In genomic region chr4:188006285-188006848, GRCh38 we compare ENCODE assay signal across 20 cellular contexts. TPM values are rescaled to one million over a fixed set of nuclear protein-coding genes. Genes with fewer than 3 reads are reported as not detected.
DNase-seq lines count a peak whose midpoint lies in the region; ATAC-seq, FAIRE-seq and TF ChIP-seq lines count a peak whose summit lies in the region.
"Had no signal": no experiment of that assay in that cellular context is flagged by ENCODE, and none has a peak within 500 bp of the region (broad histone marks: within the 10 kb centered on the region; RNA-seq: fewer than 3 reads in every experiment).

No MANE protein-coding gene starts in this region.

- H3K9me3 Mint-ChIP-seq in H9 (no peaks in the 10 kb centered on the region), MCF 10A (ENCODE audit: unreplicated experiment) (peaks cover 8% of the 10 kb centered on the region)

- no peak overlapping the region for H3T11ph ChIP-seq in H9 (ENCODE audit: low read length)

- H3K23me2 ChIP-seq in H9 (ENCODE audit: insufficient read length, low read depth, low read length, poor library complexity, severe bottlenecking) = no peaks in the 10 kb centered on the region

- no peak overlapping the region for H3K23ac ChIP-seq in H9 (ENCODE audit: insufficient read length, low read depth, low read length)

- H3K14ac ChIP-seq in H9 (ENCODE audit: insufficient read depth, low read length) = no peak overlapping the region

- peak; percentile 23 for FAIRE-seq in bronchial epithelial cell (lab: Jason Lieb, UNC)
- FAIRE-seq: A549, G401.6, GM12892 had no signal

- H3K18ac ChIP-seq in H9 (ENCODE audit: insufficient read length, low read depth, low read length) = no peak overlapping the region

- no peak overlapping the region for H2BK12ac ChIP-seq in H9 (ENCODE audit: insufficient read length, low read depth, low read length)

- BruUV-seq in MCF 10A (replicated peaks; lab: Mats Ljungman, UMichigan) = no TSS peak

- peak; percentile 88 for ATAC-seq in left lung
- ATAC-seq: A549 had no signal

- H3K27me3 Mint-ChIP-seq in H9 (ENCODE audit: low read depth) (no peaks in the 10 kb centered on the region), MCF 10A (ENCODE audit: insufficient read depth, unreplicated experiment) (no peaks in the 10 kb centered on the region)
- H3K27me3 Mint-ChIP-seq: CD4-positive, alpha-beta memory T cell had no signal

- POLR2A ChIA-PET in MCF 10A (lab: Yijun Ruan, JAX) = interaction anchor here (0.6 to 1.6 kb wide), 4 partner anchors 9 to 1147 kb away, joined by 3 to 4 read pairs (median 3); partner anchors contain the start of gene TRIML2

- H3K4me1 Mint-ChIP-seq in H9 (peaks cover 22 to 31% of the 10 kb centered on the region in 2 experiments), MCF 10A (ENCODE audit: insufficient read depth, unreplicated experiment) (peaks cover 18% of the 10 kb centered on the region)
- H3K4me1 Mint-ChIP-seq: CD4-positive, alpha-beta memory T cell had no signal

- CTCF ChIA-PET in MCF 10A (lab: Yijun Ruan, JAX) = interaction anchor here (0.5 to 0.8 kb wide), 3 partner anchors 1280 to 1527 kb away, joined by 3 read pairs; no protein-coding TSS in a partner anchor

- H4K20me1 ChIP-seq in H9 (ENCODE audit: control insufficient read depth, insufficient read depth, insufficient read length) = peaks cover 3% of the 10 kb centered on the region
- H4K20me1 ChIP-seq in osteoblast (ENCODE audit: insufficient read depth, low read length) = no peaks in the 10 kb centered on the region

- H4K5ac ChIP-seq in H9 (ENCODE audit: insufficient read length, low read depth, low read length) = no peak overlapping the region

- no peak overlapping the region for H2BK120ac ChIP-seq in H9 (ENCODE audit: low read depth, low read length, poor library complexity, severe bottlenecking)

- no peak overlapping the region for H2AK5ac ChIP-seq in H9 (ENCODE audit: insufficient read length, low read length)

- H3K36me3 ChIP-seq in bronchial epithelial cell (ENCODE audit: control insufficient read depth, insufficient read depth, low read length) (no peaks in the 10 kb centered on the region), left lung (no peaks in the 10 kb centered on the region), osteoblast (ENCODE audit: insufficient read depth, low read length) (no peaks in the 10 kb centered on the region)

- H3K27ac ChIP-seq in H9 (ENCODE audit: insufficient read length, low read depth, low read length) (peak overlapping the region; percentile 22), left lung (no peak overlapping the region), osteoblast (ENCODE audit: low read depth, low read length) (no peak overlapping the region)

- peaks cover 7% of the 10 kb centered on the region for H3K79me1 ChIP-seq in H9 (ENCODE audit: insufficient read depth, low read depth, low read length, poor library complexity, severe bottlenecking)

- no peaks in the 10 kb centered on the region for H3K27me3 ChIP-seq in H9 (ENCODE audit: insufficient read depth, low read length)
- H3K27me3 ChIP-seq in bronchial epithelial cell (ENCODE audit: control insufficient read depth, insufficient read depth, low read length) = no peaks in the 10 kb centered on the region
- H3K27me3 ChIP-seq in left lung = no peaks in the 10 kb centered on the region
- H3K27me3 ChIP-seq in osteoblast (ENCODE audit: insufficient read depth, low read length) = no peaks in the 10 kb centered on the region

- H2BK20ac ChIP-seq in H9 (ENCODE audit: low read depth, low read length, poor library complexity, severe bottlenecking) = no peak overlapping the region

- H3K79me2 ChIP-seq in H9 (ENCODE audit: insufficient read depth, low read length) (peaks cover 17% of the 10 kb centered on the region), osteoblast (ENCODE audit: insufficient read depth, low read length) (no peaks in the 10 kb centered on the region)

- H3K27ac Mint-ChIP-seq in H9 = peak overlapping the region; percentile 86 to 91 (median 88); a peak in 5 of 7 replicates
- no peak overlapping the region for H3K27ac Mint-ChIP-seq in MCF 10A (ENCODE audit: low read depth, unreplicated experiment)
- H3K27ac Mint-ChIP-seq: CD4-positive, alpha-beta memory T cell had no signal

- no CpG with 5 or more reads among the region's 5 CpGs for WGBS in H9 (ENCODE audit: extremely low coverage, insufficient read length, low lambda C conversion rate)

- H3K36me3 Mint-ChIP-seq in H9 (ENCODE audit: insufficient read depth in 1 of 3, low read depth in 3 of 3) (peaks cover 39 to 63% (median 58%) of the 10 kb centered on the region in 3 experiments), MCF 10A (ENCODE audit: insufficient read depth, unreplicated experiment) (no peaks in the 10 kb centered on the region)
- H3K36me3 Mint-ChIP-seq: CD4-positive, alpha-beta memory T cell had no signal

- H3K4me1 ChIP-seq in H9 (ENCODE audit: insufficient read depth, low read length) (peaks cover 2% of the 10 kb centered on the region; the same call in 1 of the 2 replicates), left lung (no peaks in the 10 kb centered on the region), osteoblast (ENCODE audit: insufficient read depth, low read length) (no peaks in the 10 kb centered on the region)
- H3K4me1 ChIP-seq: A549 had no signal

- no peak overlapping the region for H3K4ac ChIP-seq in H9 (ENCODE audit: low read depth, low read length)

- no peak overlapping the region for H2BK15ac ChIP-seq in H9 (ENCODE audit: low read depth, low read length)

- no peak for DNase-seq in H9
- DNase-seq in bronchial epithelial cell (ENCODE audit: low read depth) = no peak
- no peak for DNase-seq in left lung
- DNase-seq in osteoblast (ENCODE audit: insufficient read length, low spot score, missing footprints) = no peak
- no peak for DNase-seq in activated T-cell treated with anti-CD3 and anti-CD28 coated beads for 4 hours
- DNase-seq in SW480 (ENCODE audit: low spot score) = no peak
- DNase-seq in MCF 10A (ENCODE audit: unreplicated experiment) = no peak
- DNase-seq in activated T-cell treated with anti-CD3 and anti-CD28 coated beads, Interleukin-2, amount 50 U/mL, for 1 hour = no peak
- DNase-seq: 8988T; C1 segment of cervical spinal cord; Calu3; CD4-positive, alpha-beta memory T cell; COR-L47; DMS53; DND-41; HCEC 1CT had no signal

- H2BK5ac ChIP-seq in H9 (ENCODE audit: insufficient read length, low read length) = no peak overlapping the region

- H3K4me3 ChIP-seq in bronchial epithelial cell (ENCODE audit: low read depth, low read length) (no peak overlapping the region), left lung (no peak overlapping the region), osteoblast (ENCODE audit: insufficient read depth, low read length) (no peak overlapping the region)
- H3K4me3 ChIP-seq: A549 had no signal

- H3K9me3 ChIP-seq in H9 (ENCODE audit: control insufficient read depth, low read depth, low read length) (no peaks in the 10 kb centered on the region), left lung (peaks cover 0 to 2% of the 10 kb centered on the region in 2 donors), osteoblast (ENCODE audit: low read depth, low read length) (no peaks in the 10 kb centered on the region)
- H3K9me3 ChIP-seq: A549 had no signal

- no peak overlapping the region for H2AFZ ChIP-seq in H9 (ENCODE audit: low read length)
- peak overlapping the region; percentile 3 for H2AFZ ChIP-seq in osteoblast (ENCODE audit: low read length)

- H4K91ac ChIP-seq in H9 (ENCODE audit: insufficient read length, low read depth, low read length) = no peak overlapping the region

- H3K4me3 Mint-ChIP-seq in H9 (peak overlapping the region in 1 of 2 experiments; percentile 21; a peak in 1 of 5 replicates), MCF 10A (ENCODE audit: unreplicated experiment) (no peak overlapping the region)
- H3K4me3 Mint-ChIP-seq: CD4-positive, alpha-beta memory T cell had no signal

- no peak overlapping the region for H3K9ac ChIP-seq in H9 (ENCODE audit: extremely low read depth, insufficient read length, low read length)

- no peak overlapping the region for H3K4me2 ChIP-seq in H9 (ENCODE audit: insufficient read depth, insufficient read length, low read length)
- H3K4me2 ChIP-seq in osteoblast (ENCODE audit: insufficient read depth, low read length) = no peak overlapping the region
- H3K4me2 ChIP-seq: A549 had no signal

- H4K8ac ChIP-seq in H9 (replicated peaks; ENCODE audit: insufficient read length, low read depth, low read length) = no peak overlapping the region

- intact Hi-C loops in left lung (cut with DNase I) (no loop called here), MCF 10A (cut with micrococcal nuclease) (no loop called here)

- TF ChIP-seq CTCF in H9 (conservative IDR thresholded peaks at IDR 0.05) (no peak), bronchial epithelial cell (IDR thresholded peaks at IDR 0.05; ENCODE audit: insufficient read depth, low read length, severe bottlenecking) (no peak), left lung (IDR thresholded peaks at IDR 0.05) (no peak), osteoblast (IDR thresholded peaks at IDR 0.05; ENCODE audit: extremely low read depth, low read depth, low read length) (no peak), MCF 10A (IDR thresholded peaks at IDR 0.05; ENCODE audit: unreplicated experiment) (no peak)

- H3K56ac ChIP-seq in H9 (ENCODE audit: insufficient read length, low read depth, low read length) = no peak overlapping the region

RNA-seq across cellular contexts. Expression of gene ZFP42, which starts 10.8 kb away (rescaled TPM):
- total RNA-seq in H9 (2021) = 191 and 193 TPM in 2 replicates
- total RNA-seq in bronchial epithelial cell = under 0.01 TPM in 2 replicates
- total RNA-seq in left lung = under 1 TPM in 1 of 2 donors, not detected in 1; 0.96 TPM
- total RNA-seq in osteoblast = not detected in 2 replicates
- not detected in 2 replicates for total RNA-seq in MCF 10A (2022)
- total RNA-seq: Calu3; CD4-positive, alpha-beta memory T cell; H4 had no signal

Comparison
In these comparisons a context has a peak if more than half of its experiments do, and no peak if none do; other contexts are left out.
1. RNA of gene ZFP42, which starts 10.8 kb away (total RNA-seq): 191 to 193 TPM in H9; 0.96 TPM in left lung, under 0.01 TPM in bronchial epithelial cell, not detected in osteoblast and not detected in MCF 10A; every median in the first group is over 10 times any median in the second.